12 cellular contexts compared by ENCODE assay signal in the genomic region with DNA sequence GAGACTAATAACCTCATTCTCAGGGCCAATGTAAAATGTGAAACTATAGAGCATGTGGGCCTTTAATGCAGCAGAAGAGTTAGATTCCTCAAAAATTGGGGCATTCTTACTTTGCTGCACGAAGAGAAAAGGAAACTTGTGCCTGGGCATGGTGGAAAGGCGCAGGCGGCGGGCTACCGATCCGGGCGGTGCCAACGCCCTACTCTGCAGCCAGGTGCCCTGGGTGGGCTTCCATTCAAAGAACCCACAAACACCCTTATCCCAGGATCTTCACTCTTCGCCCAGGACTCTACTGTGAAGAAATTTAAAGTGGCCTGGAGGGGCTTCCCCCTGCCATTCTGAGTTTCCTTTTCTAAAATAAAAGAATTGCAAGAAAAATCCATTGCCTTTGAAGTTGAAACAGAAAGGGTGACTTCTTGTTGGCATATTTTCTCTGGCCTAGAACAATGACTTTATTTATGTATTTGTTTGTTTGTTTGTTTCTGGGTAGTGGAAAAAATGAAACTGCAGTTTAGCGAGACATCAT.
DNase-seq lines count a peak whose midpoint lies in the region; ATAC-seq and TF ChIP-seq lines count a peak whose summit lies in the region.
"Had no signal": no experiment of that assay in that cellular context is flagged by ENCODE, and none has a peak within 500 bp of the region (broad histone marks: within the 10 kb centered on the region; RNA-seq: fewer than 3 reads in every experiment).

No MANE protein-coding gene starts in this region.

- H3K23ac ChIP-seq in neuronal stem cell (ENCODE audit: low read depth, low read length, poor library complexity) = no peak overlapping the region

- H3K36me3 ChIP-seq in esophagus squamous epithelium (no peaks in the 10 kb centered on the region), neuronal stem cell (replicated peaks in 1 of 2; ENCODE audit: control insufficient read depth in 2 of 2, insufficient read depth in 2 of 2, low read length in 2 of 2) (no peaks in the 10 kb centered on the region)
- H3K36me3 ChIP-seq: BLaER1, neutrophil had no signal

- H3K9me3 Mint-ChIP-seq in stimulated activated naive CD8-positive, alpha-beta T cell treated with anti-CD3 and anti-CD28 coated beads, Interleukin-15, Interleukin-2, amounts not matched to agents 100 ng/mL and 50 ng/mL, for 24 hours = no peaks in the 10 kb centered on the region

- H2AK5ac ChIP-seq in neuronal stem cell (ENCODE audit: low read depth, low read length) = no peak overlapping the region

- no peak overlapping the region for H2BK120ac ChIP-seq in neuronal stem cell (ENCODE audit: low read depth, low read length)

- H4K8ac ChIP-seq in neuronal stem cell (ENCODE audit: low read depth, low read length) = no peak overlapping the region

- intact Hi-C loops in esophagus squamous epithelium (cut with DNase I) = loop anchor here (10.0 kb wide), 1 partner anchor 531 kb away; no protein-coding TSS in a partner anchor

- no peak overlapping the region for H3K9ac ChIP-seq in neuronal stem cell (ENCODE audit: low read depth, low read length, poor library complexity)
- H3K9ac ChIP-seq: BLaER1 had no signal

- no peak overlapping the region for H3K4me2 ChIP-seq in neuronal stem cell (ENCODE audit: insufficient read depth, low read length, poor library complexity, severe bottlenecking)
- H3K4me2 ChIP-seq: BLaER1 had no signal

- no peak overlapping the region for H3K14ac ChIP-seq in neuronal stem cell (ENCODE audit: low read length)

- H3K9me3 ChIP-seq in esophagus squamous epithelium (no peaks in the 10 kb centered on the region), neuronal stem cell (replicated peaks in 1 of 2; ENCODE audit: control insufficient read depth in 2 of 2, insufficient read depth in 1 of 2, low read depth in 1 of 2, low read length in 2 of 2) (no peaks in the 10 kb centered on the region)
- H3K9me3 ChIP-seq: neutrophil had no signal

- ATAC-seq in stimulated activated naive CD8-positive, alpha-beta T cell treated with anti-CD3 and anti-CD28 coated beads, Interleukin-15, Interleukin-2, amounts not matched to agents 100 U/mL and 50 U/mL, for 24 hours = no peak
- no peak for ATAC-seq in GM19328 (IDR thresholded peaks at IDR 0.05; ENCODE audit: unreplicated experiment)
- ATAC-seq: activated CD8-positive, alpha-beta T cell treated with anti-CD3 and anti-CD28 coated beads, Interleukin-2, amount 10 ng/mL, durations not matched to agents 7 days and 5 days had no signal

- H3K4me1 Mint-ChIP-seq in stimulated activated naive CD8-positive, alpha-beta T cell treated with anti-CD3 and anti-CD28 coated beads, Interleukin-15, Interleukin-2, amounts not matched to agents 100 ng/mL and 50 ng/mL, for 24 hours (ENCODE audit: low read depth) = peaks cover 5% of the 10 kb centered on the region

- H3K4me3 Mint-ChIP-seq in stimulated activated naive CD8-positive, alpha-beta T cell treated with anti-CD3 and anti-CD28 coated beads, Interleukin-15, Interleukin-2, amounts not matched to agents 100 ng/mL and 50 ng/mL, for 24 hours = peak overlapping the region; percentile 45
- H3K4me3 Mint-ChIP-seq: activated CD8-positive, alpha-beta T cell treated with anti-CD3 and anti-CD28 coated beads, Interleukin-2, amount 10 ng/mL, durations not matched to agents 7 days and 5 days had no signal

- no peak overlapping the region for H3K4ac ChIP-seq in neuronal stem cell (ENCODE audit: low read length)

- no peak overlapping the region for H2BK15ac ChIP-seq in neuronal stem cell (ENCODE audit: low read length)

- H2BK5ac ChIP-seq in neuronal stem cell (ENCODE audit: low read length) = no peak overlapping the region

- no peak for DNase-seq in stimulated activated naive CD8-positive, alpha-beta T cell treated with anti-CD3 and anti-CD28 coated beads, Interleukin-15, Interleukin-2, amounts not matched to agents 100 U/mL and 50 U/mL, for 24 hours
- DNase-seq in esophagus squamous epithelium (lab: John Stamatoyannopoulos, UW) (no peak), neuronal stem cell (ENCODE audit: low spot score) (peak; percentile 9), NOMO-1 (lab: John Stamatoyannopoulos, UW; ENCODE audit: unreplicated experiment in 2 of 2) (no peak), G401 (ENCODE audit: low spot score) (no peak)
- no peak for DNase-seq in central memory CD4-positive, alpha-beta T cell
- DNase-seq: activated CD8-positive, alpha-beta T cell treated with anti-CD3 and anti-CD28 coated beads, Interleukin-2, amount 10 ng/mL, durations not matched to agents 7 days and 5 days; NCI-H2029 treated with DMSO at 0.1 percent for 48 hours had no signal

- no peak overlapping the region for H3K27ac Mint-ChIP-seq in stimulated activated naive CD8-positive, alpha-beta T cell treated with anti-CD3 and anti-CD28 coated beads, Interleukin-15, Interleukin-2, amounts not matched to agents 100 ng/mL and 50 ng/mL, for 24 hours
- H3K27ac Mint-ChIP-seq: activated CD8-positive, alpha-beta T cell treated with anti-CD3 and anti-CD28 coated beads, Interleukin-2, amount 10 ng/mL, durations not matched to agents 7 days and 5 days had no signal

- H3K18ac ChIP-seq in neuronal stem cell (ENCODE audit: low read length) = no peak overlapping the region

- H3K79me1 ChIP-seq in neuronal stem cell (ENCODE audit: low read depth, low read length) = no peaks in the 10 kb centered on the region

- H3K4me1 ChIP-seq in esophagus squamous epithelium (peaks cover 15 to 65% (median 31%) of the 10 kb centered on the region in 3 donors), neuronal stem cell (ENCODE audit: control insufficient read depth in 2 of 2, insufficient read depth in 1 of 2, low read depth in 1 of 2, low read length in 2 of 2) (peaks cover 6 to 17% of the 10 kb centered on the region in 2 donors)
- H3K4me1 ChIP-seq: BLaER1 had no signal

- TF ChIP-seq CTCF in esophagus squamous epithelium (IDR thresholded peaks at IDR 0.05) = no peak

- H4K91ac ChIP-seq in neuronal stem cell (ENCODE audit: low read depth, low read length, poor library complexity) = no peak overlapping the region

- H3K4me3 ChIP-seq in esophagus squamous epithelium = peak overlapping the region; percentile 2 to 65 (median 50)
- no peak overlapping the region for H3K4me3 ChIP-seq in neuronal stem cell (ENCODE audit: low read length in 2 of 2)
- H3K4me3 ChIP-seq: BLaER1 had no signal

- peaks cover 25% of the 10 kb centered on the region for H3K27me3 Mint-ChIP-seq in stimulated activated naive CD8-positive, alpha-beta T cell treated with anti-CD3 and anti-CD28 coated beads, Interleukin-15, Interleukin-2, amounts not matched to agents 100 ng/mL and 50 ng/mL, for 24 hours

- WGBS in esophagus squamous epithelium, 2 donors = 18 to 43% methylated on average over 10 of the region's 10 CpGs
- no CpG with 5 or more reads among the region's 10 CpGs for WGBS in neuronal stem cell (ENCODE audit: extremely low coverage in 2 of 2, insufficient read length in 2 of 2, insufficient replicate concordance in 1 of 2), 2 donors

- no peak overlapping the region for H2AFZ ChIP-seq in neuronal stem cell (ENCODE audit: low read length)

- TF ChIP-seq POLR2A in esophagus squamous epithelium (IDR thresholded peaks at IDR 0.05) = no peak

- in situ Hi-C loops in G401 (cut with HindIII; ENCODE audit: low sequenced_read_pairs) = loop anchor here (25.0 kb wide), 1 partner anchor 544 kb away; no protein-coding TSS in a partner anchor

- H3K27ac ChIP-seq in esophagus squamous epithelium (no peak overlapping the region), neuronal stem cell (replicated peaks; ENCODE audit: low read length) (no peak overlapping the region)
- H3K27ac ChIP-seq: BLaER1, neutrophil had no signal

- H2BK12ac ChIP-seq in neuronal stem cell (ENCODE audit: low read length) = peak overlapping the region; percentile 28

- H3K27me3 ChIP-seq in esophagus squamous epithelium (peaks cover 4 to 88% (median 9%) of the 10 kb centered on the region in 4 donors), neuronal stem cell (ENCODE audit: control insufficient read depth in 3 of 3, insufficient read depth in 3 of 3, low read depth in 1 of 3, low read length in 3 of 3) (peaks cover 15 to 83% (median 59%) of the 10 kb centered on the region in 3 experiments)

- H3K36me3 Mint-ChIP-seq in stimulated activated naive CD8-positive, alpha-beta T cell treated with anti-CD3 and anti-CD28 coated beads, Interleukin-15, Interleukin-2, amounts not matched to agents 100 ng/mL and 50 ng/mL, for 24 hours (ENCODE audit: low read depth) = no peaks in the 10 kb centered on the region

Comparison
In these comparisons a context has a peak if more than half of its experiments do, and no peak if none do; other contexts are left out.
1. H3K4me3 ChIP-seq: peak in esophagus squamous epithelium (4 of 4); none in neuronal stem cell (0 of 2).